ENCODE assay signal across 1 cellular context in the genomic region with DNA sequence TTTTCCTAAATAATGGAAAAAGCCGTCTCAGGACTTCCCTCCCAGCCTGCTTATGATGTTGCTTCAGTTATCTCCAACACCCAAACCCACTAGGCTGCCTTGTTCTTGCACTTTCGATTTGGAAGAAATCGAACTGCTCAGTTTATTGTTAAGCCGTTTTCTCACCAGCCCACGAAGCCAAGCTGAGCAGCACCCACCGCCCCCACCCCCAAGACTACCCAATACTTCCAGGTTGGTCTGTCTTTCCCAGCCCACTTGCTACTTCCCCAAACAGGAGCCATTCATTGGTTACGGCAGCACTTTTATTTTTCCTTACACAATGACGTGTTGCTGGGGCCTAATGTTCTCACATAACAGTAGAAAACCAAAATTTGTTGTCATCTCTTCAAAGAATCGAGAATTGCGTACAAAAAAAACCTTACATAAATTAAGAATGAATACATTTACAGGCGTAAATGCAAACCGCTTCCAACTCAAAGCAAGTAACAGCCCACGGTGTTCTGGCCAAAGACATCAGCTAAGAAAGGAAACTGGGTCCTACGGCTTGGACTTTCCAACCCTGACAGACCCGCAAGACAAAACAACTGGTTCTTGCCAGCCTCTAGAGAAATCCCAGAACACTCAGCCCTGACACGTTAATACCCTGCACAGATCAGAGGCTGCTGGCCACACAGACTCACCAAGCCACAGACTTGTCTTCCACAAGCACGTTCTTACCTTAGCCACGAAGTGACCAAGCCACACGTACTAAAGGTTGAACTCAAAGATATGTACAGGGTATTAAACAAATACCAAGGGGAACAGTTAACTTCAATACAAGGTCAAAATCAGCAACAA.
A peak's percentile ranks its signal among the peaks of the same experiment; 100 is the strongest.
TF ChIP-seq lines count a peak whose summit lies in the region.

No MANE protein-coding gene starts in this region.

TF ChIP-seq in HEK293, 187 proteins besides CTCF, POLR2A, EP300 and RAD21 (continued from another document and continues in another):
- TF ChIP-seq, protein P1, sequence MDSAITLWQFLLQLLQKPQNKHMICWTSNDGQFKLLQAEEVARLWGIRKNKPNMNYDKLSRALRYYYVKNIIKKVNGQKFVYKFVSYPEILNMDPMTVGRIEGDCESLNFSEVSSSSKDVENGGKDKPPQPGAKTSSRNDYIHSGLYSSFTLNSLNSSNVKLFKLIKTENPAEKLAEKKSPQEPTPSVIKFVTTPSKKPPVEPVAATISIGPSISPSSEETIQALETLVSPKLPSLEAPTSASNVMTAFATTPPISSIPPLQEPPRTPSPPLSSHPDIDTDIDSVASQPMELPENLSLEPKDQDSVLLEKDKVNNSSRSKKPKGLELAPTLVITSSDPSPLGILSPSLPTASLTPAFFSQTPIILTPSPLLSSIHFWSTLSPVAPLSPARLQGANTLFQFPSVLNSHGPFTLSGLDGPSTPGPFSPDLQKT (IDR thresholded peaks at IDR 0.05; ENCODE audit: borderline replicate concordance, low read depth, low read length): no peak
- TF ChIP-seq TRIM28 (IDR thresholded peaks at IDR 0.05; ENCODE audit: borderline replicate concordance, low read length) (no peak), ZNF555 (tag by site-specific recombination; conservative IDR thresholded peaks at IDR 0.05) (no peak), ZNF626 (tag by site-specific recombination; IDR thresholded peaks at IDR 0.05) (no peak), ZNF843 (tag by site-specific recombination; IDR thresholded peaks at IDR 0.05) (no peak), SP7 (tag by site-specific recombination; IDR thresholded peaks at IDR 0.05) (no peak), ZNF2 (tag by site-specific recombination; IDR thresholded peaks at IDR 0.05) (no peak), YY2 (tag by site-specific recombination; IDR thresholded peaks at IDR 0.05) (no peak), FEZF1 (tag by site-specific recombination; IDR thresholded peaks at IDR 0.05) (peak; percentile 51; the same call in 1 of the 2 replicates), OSR2 (tag by site-specific recombination; IDR thresholded peaks at IDR 0.05) (0 out of 2 replicates have a peak, but pooled peaks have one; percentile 28), ZNF423 (tag by site-specific recombination; IDR thresholded peaks at IDR 0.05) (no peak), ZNF677 (tag by site-specific recombination; IDR thresholded peaks at IDR 0.05) (no peak), EGR2 (tag by site-specific recombination; IDR thresholded peaks at IDR 0.05; ENCODE audit: low read depth) (peak; percentile 55), TCF7L2 (IDR thresholded peaks at IDR 0.05; ENCODE audit: borderline replicate concordance, low read depth, low read length) (no peak), ZNF654 (tag by site-specific recombination; IDR thresholded peaks at IDR 0.05; ENCODE audit: low read depth) (no peak), PRDM1 (tag by site-specific recombination; IDR thresholded peaks at IDR 0.05) (peak; percentile 68; the same call in 1 of the 2 replicates), RBAK (tag by site-specific recombination; IDR thresholded peaks at IDR 0.05) (no peak), ZNF629 (tag by site-specific recombination; IDR thresholded peaks at IDR 0.05) (peak; percentile 91), ZFHX2 (tag by site-specific recombination; conservative IDR thresholded peaks at IDR 0.05) (peak; percentile 50), ZIC2 (tag by site-specific recombination; IDR thresholded peaks at IDR 0.05) (no peak), ZNF155 (tag by site-specific recombination; IDR thresholded peaks at IDR 0.05) (no peak), ZNF600 (tag by site-specific recombination; IDR thresholded peaks at IDR 0.05) (peak; percentile 58; the same call in 1 of the 2 replicates), ZNF514 (tag by site-specific recombination; IDR thresholded peaks at IDR 0.05) (no peak)
- TF ChIP-seq, protein P2, sequence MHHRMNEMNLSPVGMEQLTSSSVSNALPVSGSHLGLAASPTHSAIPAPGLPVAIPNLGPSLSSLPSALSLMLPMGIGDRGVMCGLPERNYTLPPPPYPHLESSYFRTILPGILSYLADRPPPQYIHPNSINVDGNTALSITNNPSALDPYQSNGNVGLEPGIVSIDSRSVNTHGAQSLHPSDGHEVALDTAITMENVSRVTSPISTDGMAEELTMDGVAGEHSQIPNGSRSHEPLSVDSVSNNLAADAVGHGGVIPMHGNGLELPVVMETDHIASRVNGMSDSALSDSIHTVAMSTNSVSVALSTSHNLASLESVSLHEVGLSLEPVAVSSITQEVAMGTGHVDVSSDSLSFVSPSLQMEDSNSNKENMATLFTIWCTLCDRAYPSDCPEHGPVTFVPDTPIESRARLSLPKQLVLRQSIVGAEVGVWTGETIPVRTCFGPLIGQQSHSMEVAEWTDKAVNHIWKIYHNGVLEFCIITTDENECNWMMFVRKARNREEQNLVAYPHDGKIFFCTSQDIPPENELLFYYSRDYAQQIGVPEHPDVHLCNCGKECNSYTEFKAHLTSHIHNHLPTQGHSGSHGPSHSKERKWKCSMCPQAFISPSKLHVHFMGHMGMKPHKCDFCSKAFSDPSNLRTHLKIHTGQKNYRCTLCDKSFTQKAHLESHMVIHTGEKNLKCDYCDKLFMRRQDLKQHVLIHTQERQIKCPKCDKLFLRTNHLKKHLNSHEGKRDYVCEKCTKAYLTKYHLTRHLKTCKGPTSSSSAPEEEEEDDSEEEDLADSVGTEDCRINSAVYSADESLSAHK (tag by site-specific recombination; IDR thresholded peaks at IDR 0.05): no peak
- TF ChIP-seq, protein P3, sequence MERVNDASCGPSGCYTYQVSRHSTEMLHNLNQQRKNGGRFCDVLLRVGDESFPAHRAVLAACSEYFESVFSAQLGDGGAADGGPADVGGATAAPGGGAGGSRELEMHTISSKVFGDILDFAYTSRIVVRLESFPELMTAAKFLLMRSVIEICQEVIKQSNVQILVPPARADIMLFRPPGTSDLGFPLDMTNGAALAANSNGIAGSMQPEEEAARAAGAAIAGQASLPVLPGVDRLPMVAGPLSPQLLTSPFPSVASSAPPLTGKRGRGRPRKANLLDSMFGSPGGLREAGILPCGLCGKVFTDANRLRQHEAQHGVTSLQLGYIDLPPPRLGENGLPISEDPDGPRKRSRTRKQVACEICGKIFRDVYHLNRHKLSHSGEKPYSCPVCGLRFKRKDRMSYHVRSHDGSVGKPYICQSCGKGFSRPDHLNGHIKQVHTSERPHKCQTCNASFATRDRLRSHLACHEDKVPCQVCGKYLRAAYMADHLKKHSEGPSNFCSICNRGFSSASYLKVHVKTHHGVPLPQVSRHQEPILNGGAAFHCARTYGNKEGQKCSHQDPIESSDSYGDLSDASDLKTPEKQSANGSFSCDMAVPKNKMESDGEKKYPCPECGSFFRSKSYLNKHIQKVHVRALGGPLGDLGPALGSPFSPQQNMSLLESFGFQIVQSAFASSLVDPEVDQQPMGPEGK (tag by site-specific recombination; IDR thresholded peaks at IDR 0.05): peak; percentile 69
- TF ChIP-seq, protein P4, sequence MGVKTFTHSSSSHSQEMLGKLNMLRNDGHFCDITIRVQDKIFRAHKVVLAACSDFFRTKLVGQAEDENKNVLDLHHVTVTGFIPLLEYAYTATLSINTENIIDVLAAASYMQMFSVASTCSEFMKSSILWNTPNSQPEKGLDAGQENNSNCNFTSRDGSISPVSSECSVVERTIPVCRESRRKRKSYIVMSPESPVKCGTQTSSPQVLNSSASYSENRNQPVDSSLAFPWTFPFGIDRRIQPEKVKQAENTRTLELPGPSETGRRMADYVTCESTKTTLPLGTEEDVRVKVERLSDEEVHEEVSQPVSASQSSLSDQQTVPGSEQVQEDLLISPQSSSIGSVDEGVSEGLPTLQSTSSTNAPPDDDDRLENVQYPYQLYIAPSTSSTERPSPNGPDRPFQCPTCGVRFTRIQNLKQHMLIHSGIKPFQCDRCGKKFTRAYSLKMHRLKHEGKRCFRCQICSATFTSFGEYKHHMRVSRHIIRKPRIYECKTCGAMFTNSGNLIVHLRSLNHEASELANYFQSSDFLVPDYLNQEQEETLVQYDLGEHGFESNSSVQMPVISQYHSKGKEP (tag by site-specific recombination; IDR thresholded peaks at IDR 0.05): no peak
- TF ChIP-seq, protein P5, sequence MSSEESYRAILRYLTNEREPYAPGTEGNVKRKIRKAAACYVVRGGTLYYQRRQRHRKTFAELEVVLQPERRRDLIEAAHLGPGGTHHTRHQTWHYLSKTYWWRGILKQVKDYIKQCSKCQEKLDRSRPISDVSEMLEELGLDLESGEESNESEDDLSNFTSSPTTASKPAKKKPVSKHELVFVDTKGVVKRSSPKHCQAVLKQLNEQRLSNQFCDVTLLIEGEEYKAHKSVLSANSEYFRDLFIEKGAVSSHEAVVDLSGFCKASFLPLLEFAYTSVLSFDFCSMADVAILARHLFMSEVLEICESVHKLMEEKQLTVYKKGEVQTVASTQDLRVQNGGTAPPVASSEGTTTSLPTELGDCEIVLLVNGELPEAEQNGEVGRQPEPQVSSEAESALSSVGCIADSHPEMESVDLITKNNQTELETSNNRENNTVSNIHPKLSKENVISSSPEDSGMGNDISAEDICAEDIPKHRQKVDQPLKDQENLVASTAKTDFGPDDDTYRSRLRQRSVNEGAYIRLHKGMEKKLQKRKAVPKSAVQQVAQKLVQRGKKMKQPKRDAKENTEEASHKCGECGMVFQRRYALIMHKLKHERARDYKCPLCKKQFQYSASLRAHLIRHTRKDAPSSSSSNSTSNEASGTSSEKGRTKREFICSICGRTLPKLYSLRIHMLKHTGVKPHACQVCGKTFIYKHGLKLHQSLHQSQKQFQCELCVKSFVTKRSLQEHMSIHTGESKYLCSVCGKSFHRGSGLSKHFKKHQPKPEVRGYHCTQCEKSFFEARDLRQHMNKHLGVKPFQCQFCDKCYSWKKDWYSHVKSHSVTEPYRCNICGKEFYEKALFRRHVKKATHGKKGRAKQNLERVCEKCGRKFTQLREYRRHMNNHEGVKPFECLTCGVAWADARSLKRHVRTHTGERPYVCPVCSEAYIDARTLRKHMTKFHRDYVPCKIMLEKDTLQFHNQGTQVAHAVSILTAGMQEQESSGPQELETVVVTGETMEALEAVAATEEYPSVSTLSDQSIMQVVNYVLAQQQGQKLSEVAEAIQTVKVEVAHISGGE (tag by site-specific recombination; conservative IDR thresholded peaks at IDR 0.05; ENCODE audit: low read depth): no peak
- TF ChIP-seq, protein P6, sequence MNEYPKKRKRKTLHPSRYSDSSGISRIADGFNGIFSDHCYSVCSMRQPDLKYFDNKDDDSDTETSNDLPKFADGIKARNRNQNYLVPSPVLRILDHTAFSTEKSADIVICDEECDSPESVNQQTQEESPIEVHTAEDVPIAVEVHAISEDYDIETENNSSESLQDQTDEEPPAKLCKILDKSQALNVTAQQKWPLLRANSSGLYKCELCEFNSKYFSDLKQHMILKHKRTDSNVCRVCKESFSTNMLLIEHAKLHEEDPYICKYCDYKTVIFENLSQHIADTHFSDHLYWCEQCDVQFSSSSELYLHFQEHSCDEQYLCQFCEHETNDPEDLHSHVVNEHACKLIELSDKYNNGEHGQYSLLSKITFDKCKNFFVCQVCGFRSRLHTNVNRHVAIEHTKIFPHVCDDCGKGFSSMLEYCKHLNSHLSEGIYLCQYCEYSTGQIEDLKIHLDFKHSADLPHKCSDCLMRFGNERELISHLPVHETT (tag by site-specific recombination; IDR thresholded peaks at IDR 0.05): no peak
- TF ChIP-seq, protein P7, sequence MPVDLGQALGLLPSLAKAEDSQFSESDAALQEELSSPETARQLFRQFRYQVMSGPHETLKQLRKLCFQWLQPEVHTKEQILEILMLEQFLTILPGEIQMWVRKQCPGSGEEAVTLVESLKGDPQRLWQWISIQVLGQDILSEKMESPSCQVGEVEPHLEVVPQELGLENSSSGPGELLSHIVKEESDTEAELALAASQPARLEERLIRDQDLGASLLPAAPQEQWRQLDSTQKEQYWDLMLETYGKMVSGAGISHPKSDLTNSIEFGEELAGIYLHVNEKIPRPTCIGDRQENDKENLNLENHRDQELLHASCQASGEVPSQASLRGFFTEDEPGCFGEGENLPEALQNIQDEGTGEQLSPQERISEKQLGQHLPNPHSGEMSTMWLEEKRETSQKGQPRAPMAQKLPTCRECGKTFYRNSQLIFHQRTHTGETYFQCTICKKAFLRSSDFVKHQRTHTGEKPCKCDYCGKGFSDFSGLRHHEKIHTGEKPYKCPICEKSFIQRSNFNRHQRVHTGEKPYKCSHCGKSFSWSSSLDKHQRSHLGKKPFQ (tag by site-specific recombination; IDR thresholded peaks at IDR 0.05): no peak
- TF ChIP-seq, protein P8, sequence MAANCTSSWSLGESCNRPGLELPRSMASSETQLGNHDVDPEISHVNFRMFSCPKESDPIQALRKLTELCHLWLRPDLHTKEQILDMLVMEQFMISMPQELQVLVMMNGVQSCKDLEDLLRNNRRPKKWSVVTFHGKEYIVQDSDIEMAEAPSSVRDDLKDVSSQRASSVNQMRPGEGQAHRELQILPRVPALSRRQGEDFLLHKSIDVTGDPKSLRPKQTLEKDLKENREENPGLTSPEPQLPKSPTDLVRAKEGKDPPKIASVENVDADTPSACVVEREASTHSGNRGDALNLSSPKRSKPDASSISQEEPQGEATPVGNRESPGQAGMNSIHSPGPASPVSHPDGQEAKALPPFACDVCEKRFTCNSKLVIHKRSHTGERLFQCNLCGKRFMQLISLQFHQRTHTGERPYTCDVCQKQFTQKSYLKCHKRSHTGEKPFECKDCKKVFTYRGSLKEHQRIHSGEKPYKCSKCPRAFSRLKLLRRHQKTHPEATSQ (tag by site-specific recombination; IDR thresholded peaks at IDR 0.05): no peak
